ENCODE assay signal across 8 cellular contexts in the genomic region with DNA sequence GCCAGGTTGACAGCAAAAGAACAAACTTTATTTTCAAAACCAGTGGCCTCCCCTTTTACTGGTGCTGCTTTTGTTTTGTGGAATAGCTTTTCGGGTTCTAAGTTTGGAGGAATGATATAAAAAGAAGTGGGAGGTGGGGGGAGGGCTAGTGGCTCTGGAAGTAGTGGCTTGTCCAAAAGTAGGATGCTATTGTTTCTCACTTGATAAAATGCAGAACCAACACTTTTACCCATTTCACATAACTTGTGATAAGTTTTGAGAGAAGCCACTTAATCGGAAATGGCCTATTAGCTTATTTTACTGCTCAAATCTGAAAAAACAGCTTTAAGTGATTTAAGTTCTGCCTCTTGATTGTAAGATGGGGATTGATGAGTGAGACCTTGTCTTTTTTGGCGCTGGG. TPM values are rescaled to one million over a fixed set of nuclear protein-coding genes. Genes with fewer than 3 reads are reported as not detected.
DNase-seq lines count a peak whose midpoint lies in the region; ATAC-seq and TF ChIP-seq lines count a peak whose summit lies in the region.

No MANE protein-coding gene starts in this region.

- no peak for DNase-seq in heart right ventricle
- no peak for DNase-seq in Right ventricle myocardium inferior (ENCODE audit: missing footprints)
- DNase-seq in astrocyte of the hippocampus (ENCODE audit: low read depth, low spot score): peak; percentile 34
- peak; percentile 16 to 26 for DNase-seq in lung microvascular endothelial cell (ENCODE audit: low read depth in 2 of 2)
- no peak for DNase-seq in vagina (ENCODE audit: extremely low spot score in 2 of 2)
- no peak for DNase-seq in posterior cingulate gyrus
- DNase-seq in GM13976 (ENCODE audit: low spot score): no peak
- no peak for DNase-seq in NCI-H510A treated with DMSO at 0.1 percent for 48 hours (lab: John Stamatoyannopoulos, UW)

- H3K4me1 ChIP-seq in heart right ventricle: peaks cover 0 to 49% (median 36%) of the 10 kb centered on the region in 9 donors
- peaks cover 31% of the 10 kb centered on the region for H3K4me1 ChIP-seq in vagina

- TF ChIP-seq CTCF in heart right ventricle (IDR thresholded peaks at IDR 0.05) (no peak), vagina (IDR thresholded peaks at IDR 0.05) (no peak), GM13976 (IDR thresholded peaks at IDR 0.05; ENCODE audit: borderline replicate concordance, control extremely low read depth, extremely low read depth, insufficient read depth, missing control alignments) (no peak)

- H3K27ac ChIP-seq in heart right ventricle (peak overlapping the region; percentile 73 to 95 (median 92)), vagina (peak overlapping the region; percentile 95)

- in situ Hi-C loops in GM13976 (cut with MboI; ENCODE audit: low sequenced_read_pairs, unreplicated experiment): no loop called here

- no peak for TF ChIP-seq POLR2A in vagina (IDR thresholded peaks at IDR 0.05)

- H3K36me3 ChIP-seq in heart right ventricle: no peaks in the 10 kb centered on the region
- no peaks in the 10 kb centered on the region for H3K36me3 ChIP-seq in vagina

- intact Hi-C loops in heart right ventricle (cut with DNase I): loop anchor here in 7 of 10 donors (2.0 to 10.0 kb wide), 12 partner anchors 28 to 310 kb away; a partner anchor contains a TSS
- intact Hi-C loops in Right ventricle myocardium inferior (cut with DNase I): loop anchor here (5.0 kb wide), 1 partner anchor 57 kb away; no protein-coding TSS in a partner anchor
- intact Hi-C loops in vagina (cut with DNase I): loop anchor here (10.0 kb wide), 3 partner anchors 50 to 220 kb away; a partner anchor contains a TSS
- intact Hi-C loops in posterior cingulate gyrus (cut with DNase I): no loop called here

- 10 to 11% methylated on average over 3 of the region's 3 CpGs for WGBS in heart right ventricle, 2 donors

- no peaks in the 10 kb centered on the region for H3K27me3 ChIP-seq in heart right ventricle
- H3K27me3 ChIP-seq in vagina: no peaks in the 10 kb centered on the region

- no peak for ATAC-seq in heart right ventricle
- ATAC-seq in Right ventricle myocardium inferior: no peak

- H3K4me3 ChIP-seq in heart right ventricle (peak overlapping the region; percentile 62 to 94 (median 81)), vagina (peak overlapping the region; percentile 74 to 82)

- no peaks in the 10 kb centered on the region for H3K9me3 ChIP-seq in heart right ventricle
- H3K9me3 ChIP-seq in vagina: no peaks in the 10 kb centered on the region

RNA-seq across cellular contexts. Expression of a gene that starts 1.0 kb away (rescaled TPM):
- total RNA-seq in heart right ventricle (100 to 1,000 TPM in 5 of 10 donors, 10 to 100 TPM in 5; 40.7 to 165 (median 104) TPM), Right ventricle myocardium inferior (48.7 TPM), lung microvascular endothelial cell (42.5 and 72.2 TPM in 2 replicates), vagina (52.8 TPM)
- 10 to 100 TPM in 1 of 2 donors, 1 to 10 TPM in 1; 9.5 to 23.5 TPM for polyA plus RNA-seq in heart right ventricle

Comparison
In these comparisons a context has a peak if more than half of its experiments do, and no peak if none do; other contexts are left out.
1. DNase-seq: peak in astrocyte of the hippocampus (single experiment) and lung microvascular endothelial cell (2 of 2); none in heart right ventricle (0 of 2), Right ventricle myocardium inferior (single experiment), vagina (0 of 2), posterior cingulate gyrus (0 of 10), GM13976 (single experiment) and NCI-H510A treated with DMSO at 0.1 percent for 48 hours (single experiment).